ENCODE assay signal across 15 cellular contexts in genomic region chr14:94011795-94012194, GRCh38. TPM values are rescaled to one million over a fixed set of nuclear protein-coding genes. Genes with fewer than 3 reads are reported as not detected.
DNase-seq lines count a peak whose midpoint lies in the region; ATAC-seq, FAIRE-seq and TF ChIP-seq lines count a peak whose summit lies in the region.
"Had no signal": no experiment of that assay in that cellular context is flagged by ENCODE, and none has a peak within 500 bp of the region (broad histone marks: within the 10 kb centered on the region; RNA-seq: fewer than 3 reads in every experiment).

No MANE protein-coding gene starts in this region.

- peak; percentile 60 to 93 (median 78) for ATAC-seq in T-cell (replicated peaks in 1 of 4)

- H3K9me3 ChIP-seq in kidney (ENCODE audit: control insufficient read depth in 1 of 2, low read length in 2 of 2), result no peaks in the 10 kb centered on the region
- H3K9me3 ChIP-seq: Peyer's patch had no signal

- POLR2A ChIA-PET in T-cell (lab: Charles Lee), result no interaction called here

- H3K4me3 ChIP-seq in kidney (ENCODE audit: low read length in 2 of 2), result no peak overlapping the region
- H3K4me3 ChIP-seq: Peyer's patch had no signal

- CTCF ChIA-PET in T-cell (lab: Charles Lee), result interaction anchor here in 1 of 2 donors (0.6 to 1.8 kb wide), 4 partner anchors 24 to 120 kb away, joined by 3 to 10 read pairs (median 3); no protein-coding TSS in a partner anchor

- H3K27ac ChIP-seq in kidney (ENCODE audit: low read depth in 2 of 2, low read length in 2 of 2), result no peak overlapping the region
- H3K27ac ChIP-seq: Peyer's patch had no signal

- peaks cover 2% of the 10 kb centered on the region for H3K36me3 Mint-ChIP-seq in activated CD4-positive, alpha-beta T cell treated with anti-CD3 and anti-CD28 coated beads, Interleukin-2, amount 10 ng/mL, durations not matched to agents 24 days and 14 days (ENCODE audit: low read depth)
- H3K36me3 Mint-ChIP-seq in T-cell, result no peaks in the 10 kb centered on the region
- H3K36me3 Mint-ChIP-seq: CD14-positive monocyte had no signal

- H3K27me3 Mint-ChIP-seq in activated CD4-positive, alpha-beta T cell treated with anti-CD3 and anti-CD28 coated beads, Interleukin-2, amount 10 ng/mL, durations not matched to agents 24 days and 14 days, result no peaks in the 10 kb centered on the region
- H3K27me3 Mint-ChIP-seq in T-cell, result peaks cover 0 to 6% of the 10 kb centered on the region in 2 donors

- H3K9ac ChIP-seq in kidney (ENCODE audit: low read length in 2 of 2), result no peak overlapping the region

- peaks cover 46% of the 10 kb centered on the region for H3K4me1 Mint-ChIP-seq in activated CD4-positive, alpha-beta T cell treated with anti-CD3 and anti-CD28 coated beads, Interleukin-2, amount 10 ng/mL, durations not matched to agents 24 days and 14 days
- peaks cover 44 to 54% (median 44%) of the 10 kb centered on the region in 3 donors for H3K4me1 Mint-ChIP-seq in T-cell

- no peaks in the 10 kb centered on the region for H3K36me3 ChIP-seq in kidney (ENCODE audit: control insufficient read depth in 1 of 2, insufficient read depth in 2 of 2, low read length in 2 of 2)
- H3K36me3 ChIP-seq: Peyer's patch had no signal

- H3K4me3 Mint-ChIP-seq in activated CD4-positive, alpha-beta T cell treated with anti-CD3 and anti-CD28 coated beads, Interleukin-2, amount 10 ng/mL, durations not matched to agents 24 days and 14 days, result peak overlapping the region; percentile 56
- H3K4me3 Mint-ChIP-seq in T-cell, result peak overlapping the region in 1 of 3 donors; percentile 62
- H3K4me3 Mint-ChIP-seq: CD14-positive monocyte had no signal

- no peaks in the 10 kb centered on the region for H3K9me3 Mint-ChIP-seq in activated CD4-positive, alpha-beta T cell treated with anti-CD3 and anti-CD28 coated beads, Interleukin-2, amount 10 ng/mL, durations not matched to agents 24 days and 14 days
- H3K9me3 Mint-ChIP-seq in T-cell, result no peaks in the 10 kb centered on the region
- H3K9me3 Mint-ChIP-seq: CD14-positive monocyte had no signal

- TF ChIP-seq POLR2A in H54 (IDR thresholded peaks at IDR 0.05; ENCODE audit: low read depth, low read length), result no peak

- intact Hi-C loops in activated CD4-positive, alpha-beta T cell treated with anti-CD3 and anti-CD28 coated beads, Interleukin-2, amount 10 ng/mL, durations not matched to agents 24 days and 14 days (cut with micrococcal nuclease), result loop anchor here (1.0 kb wide), 1 partner anchor 10 kb away; no protein-coding TSS in a partner anchor
- intact Hi-C loops in kidney (cut with DNase I), result no loop called here

- peak overlapping the region; percentile 62 for H3K27ac Mint-ChIP-seq in activated CD4-positive, alpha-beta T cell treated with anti-CD3 and anti-CD28 coated beads, Interleukin-2, amount 10 ng/mL, durations not matched to agents 24 days and 14 days
- H3K27ac Mint-ChIP-seq in T-cell, result peak overlapping the region; percentile 63 to 72

- TF ChIP-seq CTCF in kidney (IDR thresholded peaks at IDR 0.05; ENCODE audit: borderline replicate concordance, extremely low read depth, insufficient read depth), result no peak

- H3K4me1 ChIP-seq in kidney (ENCODE audit: control insufficient read depth in 1 of 2, insufficient read depth in 1 of 2, low read depth in 1 of 2, low read length in 2 of 2), result no peaks in the 10 kb centered on the region
- H3K4me1 ChIP-seq: Peyer's patch had no signal

- DNase-seq in activated CD4-positive, alpha-beta T cell treated with anti-CD3 and anti-CD28 coated beads, Interleukin-2, amount 10 ng/mL, durations not matched to agents 24 days and 14 days, result peak; percentile 81
- no peak for DNase-seq in activated CD4-positive, alpha-beta T cell treated with anti-CD3 and anti-CD28 coated beads, Interleukin-2, amount 50 U/mL, for 4 hours
- DNase-seq in H54 (ENCODE audit: insufficient read length, low spot score) (no peak), T-cell (peak in 17 of 34 experiments; percentile 2 to 30 (median 19)), myocyte (ENCODE audit: low read depth) (peak; percentile 50), NCI-H2196 treated with DMSO at 0.1 percent for 48 hours (lab: John Stamatoyannopoulos, UW; ENCODE audit: unreplicated experiment) (no peak), kidney (no peak), SK-N-DZ (ENCODE audit: low spot score) (no peak)
- DNase-seq: activated CD4-positive, alpha-beta T cell treated with anti-CD3 and anti-CD28 coated beads for 48 hours; glutamatergic neuron; IMR-90; Peyer's patch; substantia nigra had no signal

- FAIRE-seq in H54 (lab: Jason Lieb, UNC) (peak; percentile 30), kidney (lab: Jason Lieb, UNC) (no peak)

RNA-seq across cellular contexts. Expression of gene OTUB2, which starts 14.3 kb away (rescaled TPM):
- total RNA-seq in activated CD4-positive, alpha-beta T cell treated with anti-CD3 and anti-CD28 coated beads, Interleukin-2, amount 10 ng/mL, durations not matched to agents 24 days and 14 days, result 1.3 and 1.7 TPM in 2 replicates
- total RNA-seq in T-cell, result under 1 TPM; 0.09 to 0.57 (median 0.28) TPM
- 0.48 and 1.1 TPM in 2 replicates for total RNA-seq in myocyte
- 1.7 TPM for polyA plus RNA-seq in myocyte (2012)
- 1.1 TPM for total RNA-seq in kidney
- polyA plus RNA-seq in kidney (ENCODE audit: insufficient read depth, low read depth, low replicate concordance), result 1.6 TPM
- 0.24 and 0.61 TPM in 2 replicates for polyA plus RNA-seq in SK-N-DZ (2014; cell fraction: cytosol; rRNA removed)
- polyA plus RNA-seq in SK-N-DZ (2014; cell fraction: nucleus; rRNA removed), result 0.31 and 0.36 TPM in 2 replicates

RNA-seq across cellular contexts. Expression of gene CCDC197, which starts 14.7 kb away (rescaled TPM):
- total RNA-seq in activated CD4-positive, alpha-beta T cell treated with anti-CD3 and anti-CD28 coated beads, Interleukin-2, amount 10 ng/mL, durations not matched to agents 24 days and 14 days, result not detected in 2 replicates
- total RNA-seq in T-cell (not detected), myocyte (not detected in 2 replicates), kidney (not detected)
- not detected for polyA plus RNA-seq in myocyte (2012)
- polyA plus RNA-seq in kidney (ENCODE audit: insufficient read depth, low read depth, low replicate concordance), result not detected
- polyA plus RNA-seq in SK-N-DZ (2014; cell fraction: cytosol; rRNA removed), result not detected in 2 replicates
- not detected in 2 replicates for polyA plus RNA-seq in SK-N-DZ (2014; cell fraction: nucleus; rRNA removed)
- total RNA-seq: IMR-90, mononuclear cell, Peyer's patch had no signal
- polyA plus RNA-seq: CD14-positive monocyte, IMR-90 had no signal

RNA-seq across cellular contexts. Expression of gene ASB2, which starts 35.4 kb away (rescaled TPM):
- total RNA-seq in activated CD4-positive, alpha-beta T cell treated with anti-CD3 and anti-CD28 coated beads, Interleukin-2, amount 10 ng/mL, durations not matched to agents 24 days and 14 days, result 21.1 and 21.6 TPM in 2 replicates
- total RNA-seq in T-cell (1 to 10 TPM; 2.7 to 5.4 (median 3.3) TPM), myocyte (0.73 and 8.9 TPM in 2 replicates), kidney (3.7 TPM)
- polyA plus RNA-seq in myocyte (2012), result 1.5 TPM
- polyA plus RNA-seq in kidney (ENCODE audit: insufficient read depth, low read depth, low replicate concordance), result 0.97 TPM
- polyA plus RNA-seq in SK-N-DZ (2014; cell fraction: cytosol; rRNA removed), result 0.60 TPM in 1 of 2 replicates, not detected in the other
- not detected in 2 replicates for polyA plus RNA-seq in SK-N-DZ (2014; cell fraction: nucleus; rRNA removed)

Comparison
In these comparisons a context has a peak if more than half of its experiments do, and no peak if none do; other contexts are left out.
1. DNase-seq: peak in activated CD4-positive, alpha-beta T cell treated with anti-CD3 and anti-CD28 coated beads, Interleukin-2, amount 10 ng/mL, durations not matched to agents 24 days and 14 days (single experiment) and myocyte (single experiment); none in activated CD4-positive, alpha-beta T cell treated with anti-CD3 and anti-CD28 coated beads, Interleukin-2, amount 50 U/mL, for 4 hours (0 of 2), H54 (single experiment), NCI-H2196 treated with DMSO at 0.1 percent for 48 hours (single experiment), kidney (single experiment) and SK-N-DZ (single experiment).